Comparison of ENCODE assay signal across 13 cellular contexts in the genomic region with DNA sequence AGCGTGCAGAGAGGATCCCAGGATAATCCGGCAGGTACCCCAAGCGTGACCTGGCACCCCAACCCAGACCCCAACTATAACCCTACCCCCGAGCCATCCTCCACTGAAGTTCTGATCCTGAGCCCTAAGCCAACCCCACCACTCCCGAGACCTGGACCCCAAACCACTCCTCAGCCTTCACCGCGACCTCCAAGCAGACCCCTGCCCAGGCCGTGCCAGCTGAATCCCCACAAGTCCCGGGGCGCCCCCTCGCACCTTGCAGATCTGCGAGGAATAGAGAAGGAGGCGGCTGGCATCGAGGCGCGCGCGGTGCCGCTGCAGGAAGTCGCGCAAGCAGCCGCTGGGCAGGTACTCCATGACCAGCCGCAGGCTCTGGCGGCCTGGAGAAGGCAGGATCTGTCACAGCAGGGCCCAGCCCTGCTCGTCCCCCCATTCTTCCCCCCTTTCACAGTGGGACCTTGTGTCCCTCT. TPM values are rescaled to one million over a fixed set of nuclear protein-coding genes. Genes with fewer than 3 reads are reported as not detected.
DNase-seq lines count a peak whose midpoint lies in the region; ATAC-seq, FAIRE-seq and TF ChIP-seq lines count a peak whose summit lies in the region.
"Had no signal": no experiment of that assay in that cellular context is flagged by ENCODE, and none has a peak within 500 bp of the region (broad histone marks: within the 10 kb centered on the region; RNA-seq: fewer than 3 reads in every experiment).

No MANE protein-coding gene starts in this region.

- no peak for TF ChIP-seq CTCF in BE2C (IDR thresholded peaks at IDR 0.05; ENCODE audit: low read depth, low read length)
- TF ChIP-seq CTCF in endothelial cell of umbilical vein (IDR thresholded peaks at IDR 0.05; ENCODE audit: extremely low read depth in 1 of 2, insufficient read depth in 1 of 2, low read depth in 1 of 2, low read length in 2 of 2), result no peak

- H3K9me1 ChIP-seq in endothelial cell of umbilical vein (replicated peaks; ENCODE audit: control insufficient read depth, extremely low read depth, insufficient read depth, low read length), result no peaks in the 10 kb centered on the region

- H3K4me1 Mint-ChIP-seq in naive thymus-derived CD4-positive, alpha-beta T cell, result peaks cover 7 to 32% (median 18%) of the 10 kb centered on the region in 7 donors

- H3K36me3 Mint-ChIP-seq in naive thymus-derived CD4-positive, alpha-beta T cell, result peaks cover 16 to 64% (median 22%) of the 10 kb centered on the region in 5 donors

- no peak for TF ChIP-seq EP300 in Ishikawa (IDR thresholded peaks at IDR 0.05; ENCODE audit: borderline replicate concordance)

- WGBS in small intestine, 3 donors, result 14 to 54% (median 38%) methylated on average over 25 of the region's 25 CpGs

- no peak overlapping the region for H3K27ac ChIP-seq in endothelial cell of umbilical vein (ENCODE audit: insufficient read depth, low read depth, low read length)
- H3K27ac ChIP-seq in naive thymus-derived CD4-positive, alpha-beta T cell (ENCODE audit: low read depth, low read length), result peak overlapping the region; percentile 21
- H3K27ac ChIP-seq in small intestine (ENCODE audit: low read depth in 1 of 2, low read length in 1 of 2), result no peak overlapping the region
- H3K27ac ChIP-seq: BLaER1, lower lobe of right lung had no signal

- TF ChIP-seq POLR2A in endothelial cell of umbilical vein (IDR thresholded peaks at IDR 0.05; ENCODE audit: low read depth, low read length), result no peak

- no peak for DNase-seq in BE2C
- DNase-seq in endothelial cell of umbilical vein (ENCODE audit: low read depth, low spot score), result no peak
- no peak for DNase-seq in naive thymus-derived CD4-positive, alpha-beta T cell
- DNase-seq in MV-4-11 (lab: John Stamatoyannopoulos, UW), result no peak
- no peak for DNase-seq in small intestine
- no peak for DNase-seq in Kasumi-1 (lab: John Stamatoyannopoulos, UW)

- H3K79me2 ChIP-seq in endothelial cell of umbilical vein (ENCODE audit: control insufficient read depth, insufficient read depth, low read length), result no peaks in the 10 kb centered on the region

- H2AFZ ChIP-seq in endothelial cell of umbilical vein (ENCODE audit: low read depth, low read length), result peak overlapping the region; percentile 77

- H4K20me1 ChIP-seq in endothelial cell of umbilical vein (replicated peaks; ENCODE audit: control insufficient read depth, extremely low read depth, insufficient read depth, low read length), result no peaks in the 10 kb centered on the region
- H4K20me1 ChIP-seq: BLaER1 had no signal

- H3K4me3 Mint-ChIP-seq in naive thymus-derived CD4-positive, alpha-beta T cell, result no peak overlapping the region
- H3K4me3 Mint-ChIP-seq: activated naive CD8-positive, alpha-beta T cell had no signal

- H3K9me3 ChIP-seq in BE2C (no peaks in the 10 kb centered on the region), endothelial cell of umbilical vein (replicated peaks; ENCODE audit: control insufficient read depth, insufficient read depth, low read length) (no peaks in the 10 kb centered on the region), small intestine (ENCODE audit: control insufficient read depth, low read depth) (no peaks in the 10 kb centered on the region)
- H3K9me3 ChIP-seq in naive thymus-derived CD4-positive, alpha-beta T cell (ENCODE audit: control insufficient read depth in 2 of 3, low read length in 3 of 3), result no peaks in the 10 kb centered on the region
- H3K9me3 ChIP-seq: lower lobe of right lung had no signal

- H3K27ac Mint-ChIP-seq in naive thymus-derived CD4-positive, alpha-beta T cell, result peak overlapping the region in 4 of 9 donors; percentile 10 to 77 (median 42)
- H3K27ac Mint-ChIP-seq: activated naive CD8-positive, alpha-beta T cell had no signal

- H3K9me3 Mint-ChIP-seq in naive thymus-derived CD4-positive, alpha-beta T cell, result peaks cover 0 to 5% (median 0%) of the 10 kb centered on the region in 11 donors

- H3K27me3 ChIP-seq in BE2C (no peaks in the 10 kb centered on the region), endothelial cell of umbilical vein (ENCODE audit: control insufficient read depth in 2 of 2, insufficient read depth in 2 of 2, low read length in 2 of 2) (peaks cover 0 to 3% of the 10 kb centered on the region in 2 experiments), small intestine (ENCODE audit: control insufficient read depth in 2 of 2, insufficient read depth in 2 of 2, low read length in 2 of 2) (no peaks in the 10 kb centered on the region)
- no peaks in the 10 kb centered on the region for H3K27me3 ChIP-seq in naive thymus-derived CD4-positive, alpha-beta T cell (ENCODE audit: control insufficient read depth in 2 of 2, insufficient read depth in 2 of 2, low read length in 2 of 2)
- H3K27me3 ChIP-seq: BLaER1 had no signal

- POLR2A ChIA-PET in endothelial cell of umbilical vein (lab: Charles Lee), result interaction anchor here (1.1 to 1.3 kb wide), 2 partner anchors 28 kb away, joined by 3 to 4 read pairs; partner anchors contain the start of gene RPL18A
- POLR2A ChIA-PET in naive thymus-derived CD4-positive, alpha-beta T cell (lab: Charles Lee), result interaction anchor here (0.8 kb wide), 1 partner anchor 106 kb away, joined by 3 read pairs; no protein-coding TSS in a partner anchor

- no peak overlapping the region for H3K4me2 ChIP-seq in endothelial cell of umbilical vein (ENCODE audit: insufficient read depth, low read length)
- H3K4me2 ChIP-seq: BLaER1 had no signal

- H3K36me3 ChIP-seq in BE2C (no peaks in the 10 kb centered on the region), endothelial cell of umbilical vein (ENCODE audit: control insufficient read depth in 2 of 2, extremely low read depth in 1 of 2, insufficient read depth in 2 of 2, low read length in 2 of 2) (no peaks in the 10 kb centered on the region), small intestine (ENCODE audit: control insufficient read depth in 2 of 2, insufficient read depth in 2 of 2, low read length in 2 of 2) (no peaks in the 10 kb centered on the region)
- peaks cover 19 to 96% (median 40%) of the 10 kb centered on the region in 3 experiments for H3K36me3 ChIP-seq in naive thymus-derived CD4-positive, alpha-beta T cell (ENCODE audit: control insufficient read depth in 2 of 3, insufficient read depth in 3 of 3, low read length in 3 of 3)

- FAIRE-seq in endothelial cell of umbilical vein (lab: Jason Lieb, UNC) (no peak), small intestine (lab: Jason Lieb, UNC) (no peak)
- FAIRE-seq: GM18507 had no signal

- H3K9ac ChIP-seq in endothelial cell of umbilical vein (replicated peaks; ENCODE audit: extremely low read depth, insufficient read depth, low read length), result no peak overlapping the region
- H3K9ac ChIP-seq: BLaER1 had no signal

- intact Hi-C loops in endothelial cell of umbilical vein (cut with micrococcal nuclease), result no loop called here
- intact Hi-C loops in naive thymus-derived CD4-positive, alpha-beta T cell (cut with micrococcal nuclease), result no loop called here

- ATAC-seq in naive thymus-derived CD4-positive, alpha-beta T cell, result no peak
- no peak for ATAC-seq in HG03025 (IDR thresholded peaks at IDR 0.05; ENCODE audit: low FRiP score, unreplicated experiment)

- no TSS peak for BruUV-seq in endothelial cell of umbilical vein (replicated peaks; lab: Mats Ljungman, UMichigan)

- CTCF ChIA-PET in endothelial cell of umbilical vein (lab: Charles Lee), result interaction anchor here (0.6 to 3.1 kb wide), 3 partner anchors 28 to 379 kb away, joined by 3 to 10 read pairs (median 3); partner anchors contain the start of gene RPL18A
- CTCF ChIA-PET in naive thymus-derived CD4-positive, alpha-beta T cell (lab: Charles Lee), result no interaction called here

- TF ChIP-seq RAD21 in Ishikawa (IDR thresholded peaks at IDR 0.05; ENCODE audit: low read depth), result no peak

- no peaks in the 10 kb centered on the region for H3K27me3 Mint-ChIP-seq in naive thymus-derived CD4-positive, alpha-beta T cell
- H3K27me3 Mint-ChIP-seq: activated naive CD8-positive, alpha-beta T cell had no signal

- H3K4me3 ChIP-seq in BE2C (ENCODE audit: low read depth, low read length) (peak overlapping the region; percentile 54), endothelial cell of umbilical vein (replicated peaks in 1 of 3; ENCODE audit: insufficient read depth in 1 of 3, low read depth in 1 of 3, low read length in 3 of 3) (no peak overlapping the region), small intestine (ENCODE audit: low read depth in 1 of 2, low read length in 2 of 2) (no peak overlapping the region)
- H3K4me3 ChIP-seq in naive thymus-derived CD4-positive, alpha-beta T cell (ENCODE audit: low read length), result no peak overlapping the region
- H3K4me3 ChIP-seq: BLaER1, lower lobe of right lung had no signal

- no peaks in the 10 kb centered on the region for H3K4me1 ChIP-seq in BE2C
- H3K4me1 ChIP-seq in endothelial cell of umbilical vein (ENCODE audit: control insufficient read depth, extremely low read depth, insufficient read depth, low read length), result peaks cover 13% of the 10 kb centered on the region
- no peaks in the 10 kb centered on the region for H3K4me1 ChIP-seq in naive thymus-derived CD4-positive, alpha-beta T cell (ENCODE audit: control insufficient read depth in 2 of 2, insufficient read depth in 2 of 2, low read length in 2 of 2)
- H3K4me1 ChIP-seq in small intestine (ENCODE audit: control insufficient read depth in 2 of 2, insufficient read depth in 1 of 2, low read depth in 1 of 2, low read length in 1 of 2), result no peaks in the 10 kb centered on the region
- H3K4me1 ChIP-seq: BLaER1 had no signal

- dilution Hi-C loops in endothelial cell of umbilical vein (cut with MboI; ENCODE audit: extremely low pct_ligation_motif_present, low sequenced_read_pairs), result no loop called here

RNA-seq across cellular contexts. Expression of gene INSL3, which starts 10.1 kb away (rescaled TPM):
- polyA plus RNA-seq in BE2C (2012; ENCODE audit: insufficient read depth, insufficient read length, low read depth), result not detected
- total RNA-seq in endothelial cell of umbilical vein, result not detected in 2 replicates
- polyA plus RNA-seq in endothelial cell of umbilical vein, result not detected in 2 replicates
- not detected in 2 replicates for polyA plus RNA-seq in endothelial cell of umbilical vein (2011; cell fraction: cytosol; rRNA removed)
- not detected in 2 replicates for polyA plus RNA-seq in endothelial cell of umbilical vein (2011; cell fraction: nucleus; rRNA removed)
- not detected in 2 replicates for polyA plus RNA-seq in endothelial cell of umbilical vein (2012)
- polyA minus RNA-seq in endothelial cell of umbilical vein, result not detected in 2 replicates
- polyA minus RNA-seq in endothelial cell of umbilical vein (2011; cell fraction: cytosol; rRNA and poly(A)+ RNA removed), result not detected
- polyA minus RNA-seq in endothelial cell of umbilical vein (2011; cell fraction: nucleus; rRNA and poly(A)+ RNA removed), result not detected in 2 replicates
- 10 to 100 TPM in 1 of 5 experiments, 1 to 10 TPM in 4; 5.5 to 11.1 (median 8.2) TPM for total RNA-seq in naive thymus-derived CD4-positive, alpha-beta T cell
- 1 to 10 TPM; 2.0 to 6.0 TPM for polyA plus RNA-seq in naive thymus-derived CD4-positive, alpha-beta T cell
- under 1 TPM in 1 of 3 donors, not detected in 2; 0.13 TPM for polyA plus RNA-seq in small intestine
- total RNA-seq: lower lobe of right lung, RPMI7951 had no signal

RNA-seq across cellular contexts. Expression of gene JAK3, which starts 16.3 kb away (rescaled TPM):
- not detected for polyA plus RNA-seq in BE2C (2012; ENCODE audit: insufficient read depth, insufficient read length, low read depth)
- total RNA-seq in endothelial cell of umbilical vein, result 3.1 and 3.4 TPM in 2 replicates
- polyA plus RNA-seq in endothelial cell of umbilical vein, result 3.8 and 5.1 TPM in 2 replicates
- 2.2 and 2.8 TPM in 2 replicates for polyA plus RNA-seq in endothelial cell of umbilical vein (2011; cell fraction: cytosol; rRNA removed)
- polyA plus RNA-seq in endothelial cell of umbilical vein (2011; cell fraction: nucleus; rRNA removed), result 9.6 and 11.4 TPM in 2 replicates
- 0.80 and 1.3 TPM in 2 replicates for polyA plus RNA-seq in endothelial cell of umbilical vein (2012)
- polyA minus RNA-seq in endothelial cell of umbilical vein, result 3.7 and 5.1 TPM in 2 replicates
- 0.82 TPM for polyA minus RNA-seq in endothelial cell of umbilical vein (2011; cell fraction: cytosol; rRNA and poly(A)+ RNA removed)
- 3.5 and 4.3 TPM in 2 replicates for polyA minus RNA-seq in endothelial cell of umbilical vein (2011; cell fraction: nucleus; rRNA and poly(A)+ RNA removed)
- total RNA-seq in naive thymus-derived CD4-positive, alpha-beta T cell, result 100 to 1,000 TPM; 154 to 296 (median 202) TPM
- 100 to 1,000 TPM; 125 to 153 TPM for polyA plus RNA-seq in naive thymus-derived CD4-positive, alpha-beta T cell
- 1 to 10 TPM in 2 of 3 donors, under 1 TPM in 1; 0.67 to 2.6 (median 2.4) TPM for polyA plus RNA-seq in small intestine

RNA-seq across cellular contexts. Expression of gene RPL18A, which starts 28.3 kb away (rescaled TPM):
- 4,052 TPM for polyA plus RNA-seq in BE2C (2012; ENCODE audit: insufficient read depth, insufficient read length, low read depth)
- 1,947 and 1,970 TPM in 2 replicates for total RNA-seq in endothelial cell of umbilical vein
- polyA plus RNA-seq in endothelial cell of umbilical vein (2,869 and 3,230 TPM in 2 replicates), small intestine (1,000 to 10,000 TPM; 1,464 to 3,671 (median 2,452) TPM)
- 1,742 and 2,351 TPM in 2 replicates for polyA plus RNA-seq in endothelial cell of umbilical vein (2011; cell fraction: cytosol; rRNA removed)
- polyA plus RNA-seq in endothelial cell of umbilical vein (2011; cell fraction: nucleus; rRNA removed), result 547 and 580 TPM in 2 replicates
- 2,356 and 2,897 TPM in 2 replicates for polyA plus RNA-seq in endothelial cell of umbilical vein (2012)
- polyA minus RNA-seq in endothelial cell of umbilical vein, result 424 and 462 TPM in 2 replicates
- 2,506 TPM for polyA minus RNA-seq in endothelial cell of umbilical vein (2011; cell fraction: cytosol; rRNA and poly(A)+ RNA removed)
- 137 and 215 TPM in 2 replicates for polyA minus RNA-seq in endothelial cell of umbilical vein (2011; cell fraction: nucleus; rRNA and poly(A)+ RNA removed)
- 1,000 to 10,000 TPM; 2,413 to 3,932 (median 3,224) TPM for total RNA-seq in naive thymus-derived CD4-positive, alpha-beta T cell
- polyA plus RNA-seq in naive thymus-derived CD4-positive, alpha-beta T cell, result 1,000 to 10,000 TPM; 4,242 to 4,833 TPM

RNA-seq across cellular contexts. Expression of gene B3GNT3, which starts 36.5 kb away (rescaled TPM):
- not detected for polyA plus RNA-seq in BE2C (2012; ENCODE audit: insufficient read depth, insufficient read length, low read depth)
- not detected in 2 replicates for total RNA-seq in endothelial cell of umbilical vein
- 0.10 TPM in 1 of 2 replicates, not detected in the other for polyA plus RNA-seq in endothelial cell of umbilical vein
- not detected in 2 replicates for polyA plus RNA-seq in endothelial cell of umbilical vein (2011; cell fraction: cytosol; rRNA removed)
- polyA plus RNA-seq in endothelial cell of umbilical vein (2011; cell fraction: nucleus; rRNA removed), result 0.17 TPM in 1 of 2 replicates, not detected in the other
- polyA plus RNA-seq in endothelial cell of umbilical vein (2012), result not detected in 2 replicates
- polyA minus RNA-seq in endothelial cell of umbilical vein, result not detected in 2 replicates
- 1.2 TPM for polyA minus RNA-seq in endothelial cell of umbilical vein (2011; cell fraction: cytosol; rRNA and poly(A)+ RNA removed)
- polyA minus RNA-seq in endothelial cell of umbilical vein (2011; cell fraction: nucleus; rRNA and poly(A)+ RNA removed), result not detected in 2 replicates
- under 1 TPM in 2 of 5 experiments, not detected in 3; 0.53 to 0.96 TPM for total RNA-seq in naive thymus-derived CD4-positive, alpha-beta T cell
- polyA plus RNA-seq in naive thymus-derived CD4-positive, alpha-beta T cell, result 1 to 10 TPM in 1 of 2 donors, under 1 TPM in 1; 0.43 to 1.0 TPM
- 10 to 100 TPM; 32.0 to 45.2 (median 37.3) TPM for polyA plus RNA-seq in small intestine

RNA-seq across cellular contexts. Expression of gene SLC5A5, which starts 40.3 kb away (rescaled TPM):
- polyA plus RNA-seq in BE2C (2012; ENCODE audit: insufficient read depth, insufficient read length, low read depth), result not detected
- not detected in 2 replicates for total RNA-seq in endothelial cell of umbilical vein
- not detected in 2 replicates for polyA plus RNA-seq in endothelial cell of umbilical vein
- polyA plus RNA-seq in endothelial cell of umbilical vein (2011; cell fraction: cytosol; rRNA removed), result not detected in 2 replicates
- not detected in 2 replicates for polyA plus RNA-seq in endothelial cell of umbilical vein (2011; cell fraction: nucleus; rRNA removed)
- not detected in 2 replicates for polyA plus RNA-seq in endothelial cell of umbilical vein (2012)
- not detected in 2 replicates for polyA minus RNA-seq in endothelial cell of umbilical vein
- polyA minus RNA-seq in endothelial cell of umbilical vein (2011; cell fraction: cytosol; rRNA and poly(A)+ RNA removed), result not detected
- polyA minus RNA-seq in endothelial cell of umbilical vein (2011; cell fraction: nucleus; rRNA and poly(A)+ RNA removed), result not detected in 2 replicates
- 1 to 10 TPM; 1.2 to 4.1 (median 3.6) TPM for total RNA-seq in naive thymus-derived CD4-positive, alpha-beta T cell
- 1 to 10 TPM; 2.0 to 2.9 TPM for polyA plus RNA-seq in naive thymus-derived CD4-positive, alpha-beta T cell
- under 1 TPM in 2 of 3 donors, not detected in 1; 0.01 to 0.27 TPM for polyA plus RNA-seq in small intestine
- total RNA-seq: RPMI7951 had no signal

Comparison
In these comparisons a context has a peak if more than half of its experiments do, and no peak if none do; other contexts are left out.
1. RNA of gene JAK3, which starts 16.3 kb away (polyA plus RNA-seq): 125 to 153 TPM in naive thymus-derived CD4-positive, alpha-beta T cell; 0.80 to 11.4 TPM in endothelial cell of umbilical vein and 0.67 to 2.6 TPM in small intestine; every median in the first group is over 10 times any median in the second.